In genomic region chr7:141737118-141737835, GRCh38 we compare ENCODE assay signal across 6 cellular contexts. TPM values are rescaled to one million over a fixed set of nuclear protein-coding genes. Genes with fewer than 3 reads are reported as not detected.
A peak's percentile ranks its signal among the peaks of the same experiment; 100 is the strongest.
DNase-seq lines count a peak whose midpoint lies in the region; ATAC-seq and TF ChIP-seq lines count a peak whose summit lies in the region.

No MANE protein-coding gene starts in this region.

- H4K20me1 ChIP-seq in SU-DHL-6 (ENCODE audit: low read depth, low read length): 0 out of 2 replicates have a peak, but pooled peaks cover 4% of the 10 kb centered on the region

- ATAC-seq in thoracic aorta (ENCODE audit: insufficient number of reproducible peaks, low FRiP score, low read depth) (no peak), GM21360 (IDR thresholded peaks at IDR 0.05; ENCODE audit: unreplicated experiment) (no peak), GM21825 (IDR thresholded peaks at IDR 0.05; ENCODE audit: unreplicated experiment) (no peak)

- H3K9ac ChIP-seq in SU-DHL-6 (ENCODE audit: low read length): peak overlapping the region; percentile 74

- H3K9me3 ChIP-seq in SU-DHL-6 (ENCODE audit: insufficient read depth, low read length): no peaks in the 10 kb centered on the region
- no peaks in the 10 kb centered on the region for H3K9me3 ChIP-seq in thoracic aorta

- H2AFZ ChIP-seq in SU-DHL-6 (ENCODE audit: low read depth, low read length, severe bottlenecking): peak overlapping the region; percentile 89

- no peaks in the 10 kb centered on the region for H3K9me2 ChIP-seq in SU-DHL-6 (replicated peaks; ENCODE audit: insufficient read depth, low read length)

- H3K27ac ChIP-seq in SU-DHL-6 (ENCODE audit: low read depth, low read length): peak overlapping the region; percentile 68
- H3K27ac ChIP-seq in thoracic aorta: peak overlapping the region; percentile 64 to 76

- H3K79me2 ChIP-seq in SU-DHL-6 (ENCODE audit: insufficient read depth, low read length): peaks cover 38% of the 10 kb centered on the region

- peaks cover 5 to 18% of the 10 kb centered on the region in 2 donors for H3K4me1 ChIP-seq in thoracic aorta (ENCODE audit: control insufficient read depth in 1 of 2, low read depth in 2 of 2)

- H3F3A ChIP-seq in SU-DHL-6 (ENCODE audit: insufficient read depth): peaks cover 3% of the 10 kb centered on the region; the same call in 1 of the 2 replicates

- no peak for TF ChIP-seq CTCF in HFF-Myc (IDR thresholded peaks at IDR 0.05; ENCODE audit: low read depth, low read length, missing control alignments)
- TF ChIP-seq CTCF in SU-DHL-6 (IDR thresholded peaks at IDR 0.05; ENCODE audit: insufficient read depth, low read length, poor library complexity, severe bottlenecking): no peak
- no peak for TF ChIP-seq CTCF in foreskin fibroblast (IDR thresholded peaks at IDR 0.05; ENCODE audit: low read depth, low read length)
- no peak for TF ChIP-seq CTCF in thoracic aorta (IDR thresholded peaks at IDR 0.05)

- H3K27me3 ChIP-seq in SU-DHL-6 (ENCODE audit: low read length) (no peaks in the 10 kb centered on the region), thoracic aorta (replicated peaks; ENCODE audit: insufficient read depth) (no peaks in the 10 kb centered on the region)

- H3K36me3 ChIP-seq in SU-DHL-6 (ENCODE audit: low read length) (peaks cover 14% of the 10 kb centered on the region), thoracic aorta (peaks cover 6% of the 10 kb centered on the region)

- H3K4me3 ChIP-seq in HFF-Myc (replicated peaks; ENCODE audit: low read depth, low read length) (peak overlapping the region; percentile 76), SU-DHL-6 (ENCODE audit: insufficient read depth, low read length, poor library complexity, severe bottlenecking) (peak overlapping the region; percentile 67), foreskin fibroblast (ENCODE audit: low read depth in 1 of 2, low read length in 2 of 2) (peak overlapping the region; percentile 82 to 92), thoracic aorta (peak overlapping the region; percentile 74)

- DNase-seq in HFF-Myc (ENCODE audit: extremely low read depth, low read depth): no peak
- DNase-seq in foreskin fibroblast: peak in 1 of 2 donors; percentile 4
- DNase-seq in thoracic aorta (ENCODE audit: low spot score): no peak

- peak overlapping the region; percentile 89 for H3K4me2 ChIP-seq in SU-DHL-6 (ENCODE audit: low read depth, low read length, poor library complexity, severe bottlenecking)

RNA-seq across cellular contexts. Expression of gene SSBP1, which starts 0.9 kb away (rescaled TPM):
- total RNA-seq in thoracic aorta: 100 to 1,000 TPM in 1 of 2 donors, 10 to 100 TPM in 1; 50.8 to 157 TPM

RNA-seq across cellular contexts. Expression of gene TAS2R3, which starts 26.6 kb away (rescaled TPM):
- total RNA-seq in thoracic aorta: under 1 TPM in 1 of 2 donors, not detected in 1; 0.41 TPM

RNA-seq across cellular contexts. Expression of gene WEE2, which starts 29.1 kb away (rescaled TPM):
- total RNA-seq in thoracic aorta: not detected

RNA-seq across cellular contexts. Expression of gene DENND11, which starts 35.3 kb away (rescaled TPM):
- 10 to 100 TPM; 29.0 to 37.8 TPM for total RNA-seq in thoracic aorta

RNA-seq across cellular contexts. Expression of gene TAS2R4, which starts 39.2 kb away (rescaled TPM):
- 1 to 10 TPM in 1 of 2 donors, under 1 TPM in 1; 0.81 to 3.5 TPM for total RNA-seq in thoracic aorta
